Comparison of ENCODE assay signal across 9 cellular contexts in the genomic region with DNA sequence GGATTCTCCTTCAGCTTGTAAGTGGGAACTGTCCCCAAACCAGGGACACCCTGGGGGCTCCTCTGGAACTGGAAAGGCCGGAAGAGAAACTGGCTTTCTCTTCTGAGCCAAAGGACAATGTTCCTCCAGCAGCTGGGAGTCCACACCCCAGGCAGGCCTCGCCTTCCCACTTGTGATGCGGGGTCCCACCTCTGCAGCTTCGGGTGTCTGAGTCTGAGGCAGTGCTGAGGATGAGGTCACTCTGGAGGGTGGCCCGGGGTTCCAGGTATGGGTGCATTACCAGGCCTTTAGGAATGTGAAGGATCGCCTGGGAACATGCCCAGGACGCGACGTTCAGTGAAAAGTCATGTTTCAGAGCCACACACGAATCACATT. TPM values are rescaled to one million over a fixed set of nuclear protein-coding genes. Genes with fewer than 3 reads are reported as not detected.
DNase-seq lines count a peak whose midpoint lies in the region; ATAC-seq and TF ChIP-seq lines count a peak whose summit lies in the region.
"Had no signal": no experiment of that assay in that cellular context is flagged by ENCODE, and none has a peak within 500 bp of the region (broad histone marks: within the 10 kb centered on the region; RNA-seq: fewer than 3 reads in every experiment).

No MANE protein-coding gene starts in this region.

- TF ChIP-seq CTCF in endothelial cell (IDR thresholded peaks at IDR 0.05; ENCODE audit: unreplicated experiment) (no peak), nephron (IDR thresholded peaks at IDR 0.05; ENCODE audit: unreplicated experiment in 3 of 3) (no peak)

- peak overlapping the region; percentile 57 for H3K27ac Mint-ChIP-seq in endothelial cell (ENCODE audit: unreplicated experiment)
- H3K27ac Mint-ChIP-seq in nephron: peak overlapping the region; percentile 28 to 69 (median 44)

- no peak for ATAC-seq in HG03520 (IDR thresholded peaks at IDR 0.05; ENCODE audit: unreplicated experiment)

- H3K4me1 Mint-ChIP-seq in endothelial cell (ENCODE audit: unreplicated experiment) (peaks cover 3% of the 10 kb centered on the region), nephron (peaks cover 15% of the 10 kb centered on the region)

- H3K36me3 Mint-ChIP-seq in endothelial cell (ENCODE audit: low read depth, unreplicated experiment) (no peaks in the 10 kb centered on the region), nephron (ENCODE audit: low read depth) (no peaks in the 10 kb centered on the region)

- H3K9me3 Mint-ChIP-seq in endothelial cell (ENCODE audit: unreplicated experiment) (no peaks in the 10 kb centered on the region), nephron (no peaks in the 10 kb centered on the region)

- H3K4me3 Mint-ChIP-seq in endothelial cell (ENCODE audit: unreplicated experiment) (peak overlapping the region; percentile 82), nephron (peak overlapping the region; percentile 73 to 80 (median 78))

- DNase-seq in AG08396 (ENCODE audit: low spot score) (peak; percentile 35), HK-2 (ENCODE audit: unreplicated experiment) (peak; percentile 75), endothelial cell (ENCODE audit: low spot score) (no peak), NCI-H1105 (lab: John Stamatoyannopoulos, UW) (no peak), NCI-H146 treated with DMSO at 0.1 percent for 48 hours (lab: John Stamatoyannopoulos, UW; ENCODE audit: unreplicated experiment) (no peak)
- DNase-seq in stimulated activated CD4-positive, alpha-beta T cell treated with anti-CD3 and anti-CD28 coated beads, Interleukin-4, amount 100 ng/mL, for 1 hour: no peak
- DNase-seq: NCI-H1694 had no signal

- H3K27me3 Mint-ChIP-seq in endothelial cell (ENCODE audit: unreplicated experiment) (peaks cover 7% of the 10 kb centered on the region), nephron (ENCODE audit: low read depth) (peaks cover 43% of the 10 kb centered on the region)

RNA-seq across cellular contexts. Expression of a gene that starts 18.2 kb away (rescaled TPM):
- total RNA-seq in endothelial cell (ENCODE audit: unreplicated experiment): 110 TPM

RNA-seq across cellular contexts. Expression of a gene that starts 32.0 kb away (rescaled TPM):
- 296 TPM for total RNA-seq in endothelial cell (ENCODE audit: unreplicated experiment)

Comparison
In these comparisons a context has a peak if more than half of its experiments do, and no peak if none do; other contexts are left out.
1. DNase-seq: peak in AG08396 (single experiment) and HK-2 (single experiment); none in endothelial cell (single experiment), NCI-H1105 (single experiment), stimulated activated CD4-positive, alpha-beta T cell treated with anti-CD3 and anti-CD28 coated beads, Interleukin-4, amount 100 ng/mL, for 1 hour (single experiment) and NCI-H146 treated with DMSO at 0.1 percent for 48 hours (single experiment).